ENCODE assay signal across 2 cellular contexts in the genomic region with DNA sequence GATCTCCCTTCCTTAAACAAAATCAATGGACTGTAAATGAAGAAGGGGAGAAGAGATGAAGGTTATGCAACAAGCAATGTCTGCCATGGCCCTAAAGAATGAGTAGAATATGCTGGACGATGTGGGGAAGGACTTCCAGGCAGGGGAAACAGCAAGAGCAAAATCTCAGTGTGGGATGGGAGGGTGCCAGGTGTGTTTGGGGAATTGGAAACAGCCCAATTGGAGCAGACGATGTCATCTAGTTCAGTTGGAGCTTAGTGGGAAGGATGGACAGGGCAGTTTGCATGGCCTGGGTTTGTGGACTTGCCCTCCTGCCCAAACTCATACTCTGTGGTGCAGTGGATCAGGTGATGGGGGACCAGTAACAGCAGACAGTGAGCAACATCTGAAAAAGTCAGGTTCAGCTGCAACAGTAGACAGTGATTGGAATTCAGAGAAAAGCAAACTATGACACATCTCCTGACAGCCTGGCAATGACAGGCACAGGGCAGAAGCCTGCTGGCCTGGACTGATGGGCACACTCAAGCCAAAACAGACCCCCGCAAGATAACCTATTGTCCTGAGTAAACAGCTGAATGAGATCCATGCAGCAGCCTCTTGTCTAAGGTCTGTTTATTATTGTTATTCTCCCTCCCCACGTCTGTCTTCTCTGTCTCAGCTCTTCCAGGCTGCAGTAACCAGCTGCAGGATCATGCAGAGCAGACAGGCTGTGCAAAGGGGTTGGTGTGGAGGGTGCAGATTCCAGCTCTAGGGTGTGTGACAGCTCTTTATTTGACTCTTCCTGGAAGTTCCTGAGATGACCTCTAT.
TF ChIP-seq lines count a peak whose summit lies in the region.

No MANE protein-coding gene starts in this region.

TF ChIP-seq in A549, 52 proteins besides CTCF, POLR2A, EP300 and RAD21:
- no peak for TF ChIP-seq KDM1A (IDR thresholded peaks at IDR 0.05; ENCODE audit: low read depth)
- TF ChIP-seq ATOH8 (CRISPR knock-in tag; IDR thresholded peaks at IDR 0.05; ENCODE audit: low read depth): no peak
- no peak for TF ChIP-seq MAFK (IDR thresholded peaks at IDR 0.05; ENCODE audit: partially characterized antibody)
- no peak for TF ChIP-seq RARB (CRISPR knock-in tag; IDR thresholded peaks at IDR 0.05)
- TF ChIP-seq RFX5 (IDR thresholded peaks at IDR 0.05): no peak
- TF ChIP-seq CHD2 (IDR thresholded peaks at IDR 0.05; ENCODE audit: low read length, partially characterized antibody): no peak
- no peak for TF ChIP-seq NFE2L2 (conservative IDR thresholded peaks at IDR 0.05; ENCODE audit: low read length)
- TF ChIP-seq CEBPB (IDR thresholded peaks at IDR 0.05): no peak
TF ChIP-seq in A549: peak in this region for 0.

TF ChIP-seq in HEK293, 187 proteins besides CTCF, POLR2A, EP300 and RAD21:
- TF ChIP-seq TRIM28 (IDR thresholded peaks at IDR 0.05; ENCODE audit: borderline replicate concordance, low read length) (0 out of 2 replicates have a peak, but pooled peaks have one; percentile 37), KLF16 (tag by site-specific recombination; IDR thresholded peaks at IDR 0.05) (no peak), ZNF701 (tag by site-specific recombination; IDR thresholded peaks at IDR 0.05) (no peak), KLF1 (tag by site-specific recombination; IDR thresholded peaks at IDR 0.05) (no peak), EGR2 (tag by site-specific recombination; IDR thresholded peaks at IDR 0.05; ENCODE audit: low read depth) (no peak), ZNF239 (tag by site-specific recombination; IDR thresholded peaks at IDR 0.05) (no peak), ZNF114 (tag by site-specific recombination; IDR thresholded peaks at IDR 0.05) (no peak)
